Comparison of ENCODE assay signal across 8 cellular contexts in the genomic region with DNA sequence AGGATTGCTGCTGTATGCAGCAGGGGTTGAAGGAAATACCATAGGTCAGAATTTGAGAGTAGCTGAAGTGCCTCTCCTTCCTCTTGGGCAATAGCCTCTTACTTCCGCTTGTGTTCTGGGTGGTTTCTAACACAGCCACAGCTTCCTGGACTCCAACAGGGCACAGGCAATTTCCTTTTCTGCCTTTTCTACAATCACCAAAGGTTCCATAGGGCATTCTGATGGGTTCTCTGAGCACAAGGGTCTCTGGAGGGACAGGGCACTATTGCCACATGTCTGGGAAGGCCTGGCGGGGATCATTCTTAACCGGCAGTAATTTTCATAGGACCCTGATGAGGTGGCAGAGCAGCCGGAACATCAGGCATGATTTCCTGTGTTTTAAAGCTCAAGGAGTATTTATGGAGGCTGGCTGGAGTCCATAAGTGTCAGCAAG. TPM values are rescaled to one million over a fixed set of nuclear protein-coding genes. Genes with fewer than 3 reads are reported as not detected.
DNase-seq lines count a peak whose midpoint lies in the region; ATAC-seq, FAIRE-seq and TF ChIP-seq lines count a peak whose summit lies in the region.

No MANE protein-coding gene starts in this region.

- no peak overlapping the region for H3K4me2 ChIP-seq in K562 (ENCODE audit: insufficient read depth, low read length)

- WGBS in K562 (ENCODE audit: insufficient coverage, low coverage, missing lambda C conversion rate) = 83% methylated on average over 4 of the region's 4 CpGs

- H4K20me1 ChIP-seq in K562 (replicated peaks; ENCODE audit: control insufficient read depth, insufficient read depth, low read length) = no peaks in the 10 kb centered on the region

- in situ Hi-C loops in K562 (cut with MboI) = no loop called here

- H3K9ac ChIP-seq in K562 (ENCODE audit: insufficient read depth in 1 of 2, low read depth in 2 of 2, low read length in 2 of 2) = no peak overlapping the region

- DNase-seq in NOMO-1 (lab: John Stamatoyannopoulos, UW; ENCODE audit: unreplicated experiment in 2 of 2) (peak; percentile 87 to 95), K562 (ENCODE audit: extremely low read depth in 1 of 4, low spot score in 3 of 4) (no peak), midbrain (lab: John Stamatoyannopoulos, UW) (peak; percentile 17), posterior vena cava (ENCODE audit: low spot score) (no peak)
- DNase-seq in stimulated activated CD4-positive, alpha-beta T cell treated with anti-CD3 and anti-CD28 coated beads, Interleukin-12 subunit alpha, Interleukin-12 subunit beta, amount 100 ng/mL, for 4 hours = no peak

- no peak for TF ChIP-seq CTCF in K562 (IDR thresholded peaks at IDR 0.05 in 2 of 3, conservative IDR thresholded peaks at IDR 0.05 in 1 of 3; ENCODE audit: insufficient read depth in 2 of 3, low read depth in 1 of 3, low read length in 3 of 3)

- no peaks in the 10 kb centered on the region for H3K27me3 ChIP-seq in K562 (ENCODE audit: control insufficient read depth in 2 of 2, insufficient read depth in 2 of 2, low read length in 2 of 2)

- H3K27ac ChIP-seq in K562 (ENCODE audit: extremely low read depth, low read depth, low read length) = no peak overlapping the region

- H3K9me1 ChIP-seq in K562 (ENCODE audit: control insufficient read depth, insufficient read depth, low read length) = peaks cover 5% of the 10 kb centered on the region

- intact Hi-C loops in K562 (cut with micrococcal nuclease) = no loop called here
- intact Hi-C loops in posterior vena cava (cut with DNase I) = loop anchor here in 1 of 2 donors (10.0 kb wide), 1 partner anchor 54 kb away; no protein-coding TSS in a partner anchor

- no peak for TF ChIP-seq RAD21 in K562 (CRISPR knock-in tag; conservative IDR thresholded peaks at IDR 0.05 in 1 of 2, IDR thresholded peaks at IDR 0.05 in 1 of 2)

- CTCF ChIA-PET in K562 (lab: Yijun Ruan, JAX; ENCODE audit: low intra/inter-chr PET ratio) = no interaction called here

- TF ChIP-seq POLR2A in K562 (conservative IDR thresholded peaks at IDR 0.05) = no peak

- H3K79me2 ChIP-seq in K562 (ENCODE audit: control insufficient read depth, insufficient read depth, low read length) = no peaks in the 10 kb centered on the region

- ATAC-seq in GM19043 (IDR thresholded peaks at IDR 0.05; ENCODE audit: low read depth, unreplicated experiment) (peak; percentile 57), K562 (no peak), HG03457 (IDR thresholded peaks at IDR 0.05; ENCODE audit: unreplicated experiment) (no peak), GM21786 (IDR thresholded peaks at IDR 0.05; ENCODE audit: unreplicated experiment) (no peak)

- peak overlapping the region; percentile 21; the same call in 1 of the 2 replicates for H2AFZ ChIP-seq in K562 (ENCODE audit: low read depth, low read length)

- no peak overlapping the region for H3K4me3 ChIP-seq in K562

- POLR2A ChIA-PET in K562 (lab: Yijun Ruan, JAX) = interaction anchor here (0.6 to 1.2 kb wide), 3 partner anchors 10 to 76 kb away, joined by 3 to 5 read pairs (median 3); a partner anchor contains a TSS

- TF ChIP-seq EP300 in K562 (IDR thresholded peaks at IDR 0.05; ENCODE audit: low read length) = no peak

- H3K4me1 ChIP-seq in K562 (replicated peaks in 1 of 2; ENCODE audit: control insufficient read depth in 2 of 2, insufficient read depth in 2 of 2, low read length in 2 of 2) = peaks cover 27 to 38% of the 10 kb centered on the region in 2 experiments

- no peak for FAIRE-seq in K562 (lab: Jason Lieb, UNC)

- no peaks in the 10 kb centered on the region for H3K36me3 ChIP-seq in K562 (ENCODE audit: control insufficient read depth, insufficient read depth, low read length)

- no TSS peak for BruUV-seq in K562 (replicated peaks; lab: Mats Ljungman, UMichigan)

- H3K9me3 ChIP-seq in K562 (replicated peaks; ENCODE audit: control insufficient read depth, insufficient read depth, low read depth, low read length) = no peaks in the 10 kb centered on the region

TF ChIP-seq in K562, 482 proteins besides CTCF, POLR2A, EP300 and RAD21 (continues in another document):
- no peak for TF ChIP-seq TRIM28 (IDR thresholded peaks at IDR 0.05)

RNA-seq across cellular contexts. Expression of a gene that starts 5.5 kb away (rescaled TPM):
- total RNA-seq in K562 (2011; cell fraction: chromatin; rRNA removed; ENCODE audit: low replicate concordance) = 54.8 and 123 TPM in 2 replicates
- 175 TPM in 2 replicates for total RNA-seq in K562 (2011; cell fraction: nucleolus; rRNA removed)
- total RNA-seq in K562 (2011; cell fraction: nucleoplasm; rRNA removed) = 116 and 126 TPM in 2 replicates
- 89.3 and 118 TPM in 2 replicates for total RNA-seq in K562 (2014; rRNA removed)
- total RNA-seq in K562 (2014; rRNA removed; fragmentation: Illumina TruSeq; extraction: Trizol) = 15.5 and 26.8 TPM in 2 replicates
- total RNA-seq in K562 (2015; rRNA removed; fragmentation: Illumina TruSeq; extraction: Trizol) = 53.7 and 57.5 TPM in 2 replicates
- total RNA-seq in K562 (2021) = 81.6 and 85.8 TPM in 2 replicates
- polyA plus RNA-seq in K562 (2011; rRNA removed) = 48.5 and 76.2 TPM in 2 replicates
- 121 and 255 TPM in 2 replicates for polyA plus RNA-seq in K562 (2011; cell fraction: cytosol; rRNA removed)
- 125 and 161 TPM in 2 replicates for polyA plus RNA-seq in K562 (2011; cell fraction: nucleus; rRNA removed)
- polyA plus RNA-seq in K562 (2012) = 83.4 and 188 TPM in 2 replicates
- polyA plus RNA-seq in K562 (2014; fragmentation: Illumina TruSeq; extraction: Trizol) = 81.4 and 99.0 TPM in 2 replicates
- 10 to 100 TPM; 31.4 to 51.5 TPM for polyA plus RNA-seq in K562 (2014; fragmentation: Nextera tagmentation; extraction: Ambion mirVana)
- 105 TPM in 2 replicates for polyA plus RNA-seq in K562 (2014; rRNA removed)
- 17.2 and 22.0 TPM in 2 replicates for polyA minus RNA-seq in K562 (2011; rRNA and poly(A)+ RNA removed)
- 47.0 and 66.3 TPM in 2 replicates for polyA minus RNA-seq in K562 (2011; cell fraction: cytosol; rRNA and poly(A)+ RNA removed)
- polyA minus RNA-seq in K562 (2011; cell fraction: nucleus; rRNA and poly(A)+ RNA removed) = 18.8 and 20.9 TPM in 2 replicates
- total RNA-seq in posterior vena cava = 10 to 100 TPM; 35.1 to 39.1 TPM

RNA-seq across cellular contexts. Expression of a gene that starts 31.5 kb away (rescaled TPM):
- total RNA-seq in K562 (2011; cell fraction: chromatin; rRNA removed; ENCODE audit: low replicate concordance) = 2.8 and 5.6 TPM in 2 replicates
- 2.3 and 3.4 TPM in 2 replicates for total RNA-seq in K562 (2011; cell fraction: nucleolus; rRNA removed)
- total RNA-seq in K562 (2011; cell fraction: nucleoplasm; rRNA removed) = 2.1 TPM in 2 replicates
- total RNA-seq in K562 (2014; rRNA removed) = 0.37 and 0.73 TPM in 2 replicates
- 0.10 and 0.29 TPM in 2 replicates for total RNA-seq in K562 (2014; rRNA removed; fragmentation: Illumina TruSeq; extraction: Trizol)
- total RNA-seq in K562 (2015; rRNA removed; fragmentation: Illumina TruSeq; extraction: Trizol) = 0.22 and 0.53 TPM in 2 replicates
- total RNA-seq in K562 (2021) = 0.82 and 1.2 TPM in 2 replicates
- polyA plus RNA-seq in K562 (2011; rRNA removed) = 0.29 and 0.73 TPM in 2 replicates
- 0.31 and 0.53 TPM in 2 replicates for polyA plus RNA-seq in K562 (2011; cell fraction: cytosol; rRNA removed)
- 2.2 and 3.2 TPM in 2 replicates for polyA plus RNA-seq in K562 (2011; cell fraction: nucleus; rRNA removed)
- polyA plus RNA-seq in K562 (2012) = 0.48 and 2.0 TPM in 2 replicates
- 0.29 and 0.31 TPM in 2 replicates for polyA plus RNA-seq in K562 (2014; fragmentation: Illumina TruSeq; extraction: Trizol)
- polyA plus RNA-seq in K562 (2014; fragmentation: Nextera tagmentation; extraction: Ambion mirVana) = not detected
- 0.86 and 0.94 TPM in 2 replicates for polyA plus RNA-seq in K562 (2014; rRNA removed)
- 0.14 and 0.27 TPM in 2 replicates for polyA minus RNA-seq in K562 (2011; rRNA and poly(A)+ RNA removed)
- polyA minus RNA-seq in K562 (2011; cell fraction: cytosol; rRNA and poly(A)+ RNA removed) = 0.38 and 0.91 TPM in 2 replicates
- polyA minus RNA-seq in K562 (2011; cell fraction: nucleus; rRNA and poly(A)+ RNA removed) = 0.78 and 0.81 TPM in 2 replicates
- total RNA-seq in posterior vena cava = 1 to 10 TPM; 2.1 to 2.3 TPM

RNA-seq across cellular contexts. Expression of a gene that starts 38.9 kb away (rescaled TPM):
- total RNA-seq in K562 (2011; cell fraction: chromatin; rRNA removed; ENCODE audit: low replicate concordance) = not detected in 2 replicates
- total RNA-seq in K562 (2011; cell fraction: nucleolus; rRNA removed) = not detected in 2 replicates
- total RNA-seq in K562 (2011; cell fraction: nucleoplasm; rRNA removed) = not detected in 2 replicates
- total RNA-seq in K562 (2014; rRNA removed) = not detected in 2 replicates
- 0.04 TPM in 1 of 2 replicates, not detected in the other for total RNA-seq in K562 (2014; rRNA removed; fragmentation: Illumina TruSeq; extraction: Trizol)
- under 0.01 TPM in 1 of 2 replicates, not detected in the other for total RNA-seq in K562 (2015; rRNA removed; fragmentation: Illumina TruSeq; extraction: Trizol)
- not detected in 2 replicates for total RNA-seq in K562 (2021)
- 0.01 TPM in 1 of 2 replicates, not detected in the other for polyA plus RNA-seq in K562 (2011; rRNA removed)
- 0.01 TPM in 1 of 2 replicates, not detected in the other for polyA plus RNA-seq in K562 (2011; cell fraction: cytosol; rRNA removed)
- polyA plus RNA-seq in K562 (2011; cell fraction: nucleus; rRNA removed) = not detected in 2 replicates
- polyA plus RNA-seq in K562 (2012) = 0.01 TPM in 2 replicates
- not detected in 2 replicates for polyA plus RNA-seq in K562 (2014; fragmentation: Illumina TruSeq; extraction: Trizol)
- polyA plus RNA-seq in K562 (2014; fragmentation: Nextera tagmentation; extraction: Ambion mirVana) = under 1 TPM in 1 of 2 experiments, not detected in 1; 0.01 TPM
- polyA plus RNA-seq in K562 (2014; rRNA removed) = 0.01 TPM in 1 of 2 replicates, not detected in the other
- not detected in 2 replicates for polyA minus RNA-seq in K562 (2011; rRNA and poly(A)+ RNA removed)
- not detected in 2 replicates for polyA minus RNA-seq in K562 (2011; cell fraction: cytosol; rRNA and poly(A)+ RNA removed)
- not detected in 2 replicates for polyA minus RNA-seq in K562 (2011; cell fraction: nucleus; rRNA and poly(A)+ RNA removed)
- total RNA-seq in posterior vena cava = under 1 TPM; 0.05 to 0.09 TPM

RNA-seq across cellular contexts. Expression of a gene that starts 49.5 kb away (rescaled TPM):
- total RNA-seq in K562 (2011; cell fraction: chromatin; rRNA removed; ENCODE audit: low replicate concordance) = 61.6 and 182 TPM in 2 replicates
- 209 and 213 TPM in 2 replicates for total RNA-seq in K562 (2011; cell fraction: nucleolus; rRNA removed)
- total RNA-seq in K562 (2011; cell fraction: nucleoplasm; rRNA removed) = 129 and 143 TPM in 2 replicates
- total RNA-seq in K562 (2014; rRNA removed) = 286 and 326 TPM in 2 replicates
- total RNA-seq in K562 (2014; rRNA removed; fragmentation: Illumina TruSeq; extraction: Trizol) = 69.7 and 100 TPM in 2 replicates
- total RNA-seq in K562 (2015; rRNA removed; fragmentation: Illumina TruSeq; extraction: Trizol) = 143 TPM in 2 replicates
- 211 and 212 TPM in 2 replicates for total RNA-seq in K562 (2021)
- 138 and 190 TPM in 2 replicates for polyA plus RNA-seq in K562 (2011; rRNA removed)
- 297 and 419 TPM in 2 replicates for polyA plus RNA-seq in K562 (2011; cell fraction: cytosol; rRNA removed)
- polyA plus RNA-seq in K562 (2011; cell fraction: nucleus; rRNA removed) = 289 and 315 TPM in 2 replicates
- 217 and 239 TPM in 2 replicates for polyA plus RNA-seq in K562 (2012)
- 185 and 189 TPM in 2 replicates for polyA plus RNA-seq in K562 (2014; fragmentation: Illumina TruSeq; extraction: Trizol)
- polyA plus RNA-seq in K562 (2014; fragmentation: Nextera tagmentation; extraction: Ambion mirVana) = 10 to 100 TPM; 12.4 to 25.9 TPM
- 270 and 279 TPM in 2 replicates for polyA plus RNA-seq in K562 (2014; rRNA removed)
- polyA minus RNA-seq in K562 (2011; rRNA and poly(A)+ RNA removed) = 95.3 and 109 TPM in 2 replicates
- polyA minus RNA-seq in K562 (2011; cell fraction: cytosol; rRNA and poly(A)+ RNA removed) = 94.6 and 115 TPM in 2 replicates
- polyA minus RNA-seq in K562 (2011; cell fraction: nucleus; rRNA and poly(A)+ RNA removed) = 71.6 and 96.6 TPM in 2 replicates
- total RNA-seq in posterior vena cava = 10 to 100 TPM; 18.4 to 22.6 TPM

Comparison
In these comparisons a context has a peak if more than half of its experiments do, and no peak if none do; other contexts are left out.
1. DNase-seq: peak in NOMO-1 (2 of 2) and midbrain (single experiment); none in K562 (0 of 4), posterior vena cava (single experiment) and stimulated activated CD4-positive, alpha-beta T cell treated with anti-CD3 and anti-CD28 coated beads, Interleukin-12 subunit alpha, Interleukin-12 subunit beta, amount 100 ng/mL, for 4 hours (single experiment).